Comparison of ENCODE assay signal across 1 cellular context in genomic region chr13:44231786-44232516, GRCh38.
TF ChIP-seq lines count a peak whose summit lies in the region.

No MANE protein-coding gene starts in this region.

TF ChIP-seq in A549, 52 proteins besides CTCF, POLR2A, EP300 and RAD21 (continued from another document):
- TF ChIP-seq HES2 (IDR thresholded peaks at IDR 0.05) (peak; percentile 87), SMC3 (IDR thresholded peaks at IDR 0.05) (peak; percentile 64), TP53 (CRISPR knock-in tag; IDR thresholded peaks at IDR 0.05) (no peak), KDM1A (IDR thresholded peaks at IDR 0.05; ENCODE audit: low read depth) (no peak), POLR2AphosphoS2 (conservative IDR thresholded peaks at IDR 0.05; ENCODE audit: low read length) (no peak), ATOH8 (CRISPR knock-in tag; IDR thresholded peaks at IDR 0.05; ENCODE audit: low read depth) (0 out of 2 replicates have a peak, but pooled peaks have one; percentile 38), PBX3 (IDR thresholded peaks at IDR 0.05) (peak; percentile 61; the same call in 1 of the 2 replicates), GATA3 (IDR thresholded peaks at IDR 0.05; ENCODE audit: borderline replicate concordance) (peak; percentile 91), CHD4 (IDR thresholded peaks at IDR 0.05; ENCODE audit: borderline replicate concordance) (no peak), E2F6 (IDR thresholded peaks at IDR 0.05; ENCODE audit: borderline replicate concordance, low read depth) (no peak; the same call in 1 of the 2 replicates), ZFP36 (IDR thresholded peaks at IDR 0.05; ENCODE audit: borderline replicate concordance, partially characterized antibody) (no peak), RFX5 (IDR thresholded peaks at IDR 0.05) (no peak), ZNF302 (CRISPR knock-in tag; IDR thresholded peaks at IDR 0.05) (no peak)
